In the genomic region with DNA sequence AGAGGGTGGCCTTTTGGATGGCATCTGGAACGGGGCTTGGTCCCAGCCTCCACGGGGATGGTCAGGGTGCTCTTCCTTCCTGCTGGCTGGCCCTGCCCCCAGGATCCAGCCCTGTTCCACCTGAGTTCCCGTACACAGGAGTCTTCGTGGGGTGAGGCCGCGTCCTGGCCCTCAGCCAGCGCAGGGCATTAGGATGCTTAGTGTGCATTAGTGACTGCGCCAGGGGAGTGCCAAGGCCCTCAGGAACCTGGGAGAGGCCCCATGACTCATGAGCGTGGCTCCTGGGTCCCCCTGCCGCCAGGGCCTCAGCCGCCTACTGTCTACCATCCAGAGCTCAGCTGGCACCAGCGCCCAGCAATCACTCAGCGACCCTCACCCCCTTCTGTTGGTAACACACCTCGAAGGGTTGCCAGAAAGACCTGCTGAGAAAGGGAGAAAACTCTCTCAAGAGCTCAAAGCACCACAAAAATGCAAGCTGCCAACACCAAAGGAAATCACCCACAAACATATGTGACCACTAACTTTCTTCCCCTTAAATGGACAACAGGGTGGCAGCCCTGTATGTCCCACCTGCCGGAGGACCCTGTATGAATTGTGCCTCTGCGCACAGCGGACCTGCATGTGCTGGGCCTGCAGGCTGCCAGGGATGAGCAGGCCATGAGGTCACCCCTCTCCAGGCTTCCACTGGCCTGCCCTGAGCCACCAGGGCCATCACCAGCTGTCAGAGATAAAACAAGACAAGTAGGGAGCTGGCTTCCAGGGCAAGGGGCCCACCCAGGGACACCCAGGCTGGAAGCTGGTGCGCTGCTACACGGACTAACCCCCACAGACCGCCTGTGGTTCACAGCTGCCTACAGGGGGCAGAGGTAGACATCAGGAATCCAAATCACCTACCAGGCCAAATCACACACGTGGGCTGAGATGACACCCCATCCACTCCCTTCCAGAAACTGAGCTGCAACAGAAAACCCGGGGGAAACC, we compare ENCODE assay signal across 8 cellular contexts. TPM values are rescaled to one million over a fixed set of nuclear protein-coding genes. Genes with fewer than 3 reads are reported as not detected.
DNase-seq lines count a peak whose midpoint lies in the region; ATAC-seq, FAIRE-seq and TF ChIP-seq lines count a peak whose summit lies in the region.

No MANE protein-coding gene starts in this region.

- H3K4me1 ChIP-seq in muscle layer of duodenum (ENCODE audit: control insufficient read depth in 1 of 2, insufficient read depth in 2 of 2, low read length in 2 of 2) = peaks cover 31 to 93% of the 10 kb centered on the region in 2 donors

- H3K4me1 Mint-ChIP-seq in activated CD4-positive, alpha-beta T cell treated with anti-CD3 and anti-CD28 coated beads for 36 hours = no peaks in the 10 kb centered on the region

- peak overlapping the region; percentile 64 for H3K27ac ChIP-seq in muscle layer of duodenum (ENCODE audit: low read length)

- no peaks in the 10 kb centered on the region for H3K9me3 Mint-ChIP-seq in activated CD4-positive, alpha-beta T cell treated with anti-CD3 and anti-CD28 coated beads for 36 hours (ENCODE audit: low read depth)

- H3K36me3 ChIP-seq in bronchial epithelial cell (ENCODE audit: control insufficient read depth, insufficient read depth, low read length) = no peaks in the 10 kb centered on the region
- H3K36me3 ChIP-seq in muscle layer of duodenum (ENCODE audit: control insufficient read depth in 1 of 2, insufficient read depth in 2 of 2, low read length in 2 of 2) = no peaks in the 10 kb centered on the region

- intact Hi-C loops in activated CD4-positive, alpha-beta T cell treated with anti-CD3 and anti-CD28 coated beads for 36 hours (cut with DNase I, micrococcal nuclease) = no loop called here

- peak; percentile 92 for FAIRE-seq in bronchial epithelial cell (lab: Jason Lieb, UNC)

- no peaks in the 10 kb centered on the region for H3K9me3 ChIP-seq in muscle layer of duodenum (ENCODE audit: control insufficient read depth in 1 of 2, low read length in 2 of 2)

- POLR2A ChIA-PET in activated CD4-positive, alpha-beta T cell treated with anti-CD3 and anti-CD28 coated beads for 36 hours (lab: Charles Lee) = interaction anchor here (0.6 kb wide), 1 partner anchor 897 kb away, joined by 3 read pairs; no protein-coding TSS in a partner anchor

- H3K27me3 ChIP-seq in bronchial epithelial cell (ENCODE audit: control insufficient read depth, insufficient read depth, low read length) (no peaks in the 10 kb centered on the region), muscle layer of duodenum (ENCODE audit: low read depth, low read length) (no peaks in the 10 kb centered on the region)

- H3K36me3 Mint-ChIP-seq in activated CD4-positive, alpha-beta T cell treated with anti-CD3 and anti-CD28 coated beads for 36 hours (ENCODE audit: low read depth) = no peaks in the 10 kb centered on the region

- H3K27ac Mint-ChIP-seq in activated CD4-positive, alpha-beta T cell treated with anti-CD3 and anti-CD28 coated beads for 36 hours = no peak overlapping the region

- peak; percentile 59 for TF ChIP-seq CTCF in bronchial epithelial cell (IDR thresholded peaks at IDR 0.05; ENCODE audit: insufficient read depth, low read length, severe bottlenecking)

- CTCF ChIA-PET in activated CD4-positive, alpha-beta T cell treated with anti-CD3 and anti-CD28 coated beads for 36 hours (lab: Charles Lee) = interaction anchor here (0.6 to 1.5 kb wide), 2 partner anchors 53 to 621 kb away, joined by 3 to 4 read pairs; no protein-coding TSS in a partner anchor

- peak; percentile 88 for DNase-seq in COLO668 (lab: John Stamatoyannopoulos, UW; ENCODE audit: unreplicated experiment)
- peak; percentile 92 for DNase-seq in LoVo (ENCODE audit: low spot score)
- DNase-seq in bronchial epithelial cell (ENCODE audit: low read depth) = peak; percentile 79
- no peak for DNase-seq in activated CD4-positive, alpha-beta T cell treated with anti-CD3 and anti-CD28 coated beads, Interleukin-2, amount 50 U/mL, for 1 hour
- DNase-seq in activated CD4-positive, alpha-beta T cell treated with anti-CD3 and anti-CD28 coated beads for 36 hours = no peak
- DNase-seq in Kasumi-1 (lab: John Stamatoyannopoulos, UW) = no peak

- no peak overlapping the region for H3K4me3 Mint-ChIP-seq in activated CD4-positive, alpha-beta T cell treated with anti-CD3 and anti-CD28 coated beads for 36 hours

- no peaks in the 10 kb centered on the region for H3K27me3 Mint-ChIP-seq in activated CD4-positive, alpha-beta T cell treated with anti-CD3 and anti-CD28 coated beads for 36 hours

- no peak for ATAC-seq in HG03159 (IDR thresholded peaks at IDR 0.05; ENCODE audit: unreplicated experiment)
- ATAC-seq in activated CD4-positive, alpha-beta T cell treated with anti-CD3 and anti-CD28 coated beads for 36 hours = no peak

- H3K4me3 ChIP-seq in bronchial epithelial cell (ENCODE audit: low read depth, low read length) (no peak overlapping the region), muscle layer of duodenum (ENCODE audit: low read depth in 1 of 2, low read length in 2 of 2) (peak overlapping the region in 1 of 2 donors; percentile 34)

RNA-seq across cellular contexts. Expression of gene CCDC85C, which starts 28.7 kb away (rescaled TPM):
- total RNA-seq in bronchial epithelial cell = 24.8 and 26.6 TPM in 2 replicates
- 1 to 10 TPM; 6.1 to 6.2 TPM for total RNA-seq in activated CD4-positive, alpha-beta T cell treated with anti-CD3 and anti-CD28 coated beads for 36 hours

Comparison
In these comparisons a context has a peak if more than half of its experiments do, and no peak if none do; other contexts are left out.
1. DNase-seq: peak in COLO668 (single experiment), LoVo (single experiment) and bronchial epithelial cell (single experiment); none in activated CD4-positive, alpha-beta T cell treated with anti-CD3 and anti-CD28 coated beads, Interleukin-2, amount 50 U/mL, for 1 hour (single experiment), activated CD4-positive, alpha-beta T cell treated with anti-CD3 and anti-CD28 coated beads for 36 hours (single experiment) and Kasumi-1 (0 of 2).